In genomic region chr3:117586161-117586560, GRCh38 we compare ENCODE assay signal across 11 cellular contexts.
DNase-seq lines count a peak whose midpoint lies in the region; FAIRE-seq and TF ChIP-seq lines count a peak whose summit lies in the region.
"Had no signal": no experiment of that assay in that cellular context is flagged by ENCODE, and none has a peak within 500 bp of the region (broad histone marks: within the 10 kb centered on the region; RNA-seq: fewer than 3 reads in every experiment).

No MANE protein-coding gene starts in this region.

- no peak for TF ChIP-seq EP300 in stomach (IDR thresholded peaks at IDR 0.05)

- DNase-seq in NCI-H1417 (lab: John Stamatoyannopoulos, UW), result peak in 2 of 3 experiments; percentile 10 to 30
- DNase-seq in NCI-H1417 treated with DMSO at 0.1 percent for 48 hours (lab: John Stamatoyannopoulos, UW), result no peak
- peak; percentile 89 for DNase-seq in DMS79 treated with DMSO at 0.1 percent for 48 hours (lab: John Stamatoyannopoulos, UW)
- peak; percentile 47 for DNase-seq in NCI-H2196 treated with DMSO at 0.1 percent for 48 hours (lab: John Stamatoyannopoulos, UW; ENCODE audit: unreplicated experiment)
- no peak for DNase-seq in kidney
- DNase-seq in stomach, result no peak
- DNase-seq in NOMO-1 treated with dmso at 0.1 percent for 144 hours (lab: John Stamatoyannopoulos, UW; ENCODE audit: unreplicated experiment), result no peak
- DNase-seq: Caco-2, NCI-H1436, NCI-H446 treated with DMSO at 0.1 percent for 48 hours had no signal

- H3K4me1 ChIP-seq in kidney (ENCODE audit: control insufficient read depth in 1 of 2, insufficient read depth in 1 of 2, low read depth in 1 of 2, low read length in 2 of 2) (no peaks in the 10 kb centered on the region), stomach (no peaks in the 10 kb centered on the region)
- H3K4me1 ChIP-seq: Caco-2 had no signal

- FAIRE-seq in kidney (lab: Jason Lieb, UNC), result peak; percentile 30
- FAIRE-seq: H1 had no signal

- H3K27ac ChIP-seq in kidney (ENCODE audit: low read depth in 2 of 2, low read length in 2 of 2), result no peak overlapping the region
- no peak overlapping the region for H3K27ac ChIP-seq in stomach

- intact Hi-C loops in kidney (cut with DNase I) (no loop called here), stomach (cut with DNase I; ENCODE audit: low total_unique reads) (no loop called here)

- no peaks in the 10 kb centered on the region for H3K27me3 ChIP-seq in stomach

- no peaks in the 10 kb centered on the region for H3K9me3 ChIP-seq in kidney (ENCODE audit: control insufficient read depth in 1 of 2, low read length in 2 of 2)
- H3K9me3 ChIP-seq in stomach, result no peaks in the 10 kb centered on the region
- H3K9me3 ChIP-seq: Caco-2 had no signal

- no peak for TF ChIP-seq POLR2A in stomach (IDR thresholded peaks at IDR 0.05)

- TF ChIP-seq CTCF in kidney (IDR thresholded peaks at IDR 0.05; ENCODE audit: borderline replicate concordance, extremely low read depth, insufficient read depth) (no peak), stomach (IDR thresholded peaks at IDR 0.05) (no peak)

- no peak overlapping the region for H3K9ac ChIP-seq in kidney (ENCODE audit: low read length in 2 of 2)

- H3K4me3 ChIP-seq in kidney (ENCODE audit: low read length in 2 of 2) (no peak overlapping the region), stomach (no peak overlapping the region)

- no peaks in the 10 kb centered on the region for H3K36me3 ChIP-seq in kidney (ENCODE audit: control insufficient read depth in 1 of 2, insufficient read depth in 2 of 2, low read length in 2 of 2)
- H3K36me3 ChIP-seq in stomach, result no peaks in the 10 kb centered on the region

Comparison
In these comparisons a context has a peak if more than half of its experiments do, and no peak if none do; other contexts are left out.
1. DNase-seq: peak in NCI-H1417 (2 of 3), DMS79 treated with DMSO at 0.1 percent for 48 hours (single experiment) and NCI-H2196 treated with DMSO at 0.1 percent for 48 hours (single experiment); none in NCI-H1417 treated with DMSO at 0.1 percent for 48 hours (single experiment), kidney (single experiment), stomach (single experiment) and NOMO-1 treated with dmso at 0.1 percent for 144 hours (single experiment).